Comparison of ENCODE assay signal across 8 cellular contexts in the genomic region with DNA sequence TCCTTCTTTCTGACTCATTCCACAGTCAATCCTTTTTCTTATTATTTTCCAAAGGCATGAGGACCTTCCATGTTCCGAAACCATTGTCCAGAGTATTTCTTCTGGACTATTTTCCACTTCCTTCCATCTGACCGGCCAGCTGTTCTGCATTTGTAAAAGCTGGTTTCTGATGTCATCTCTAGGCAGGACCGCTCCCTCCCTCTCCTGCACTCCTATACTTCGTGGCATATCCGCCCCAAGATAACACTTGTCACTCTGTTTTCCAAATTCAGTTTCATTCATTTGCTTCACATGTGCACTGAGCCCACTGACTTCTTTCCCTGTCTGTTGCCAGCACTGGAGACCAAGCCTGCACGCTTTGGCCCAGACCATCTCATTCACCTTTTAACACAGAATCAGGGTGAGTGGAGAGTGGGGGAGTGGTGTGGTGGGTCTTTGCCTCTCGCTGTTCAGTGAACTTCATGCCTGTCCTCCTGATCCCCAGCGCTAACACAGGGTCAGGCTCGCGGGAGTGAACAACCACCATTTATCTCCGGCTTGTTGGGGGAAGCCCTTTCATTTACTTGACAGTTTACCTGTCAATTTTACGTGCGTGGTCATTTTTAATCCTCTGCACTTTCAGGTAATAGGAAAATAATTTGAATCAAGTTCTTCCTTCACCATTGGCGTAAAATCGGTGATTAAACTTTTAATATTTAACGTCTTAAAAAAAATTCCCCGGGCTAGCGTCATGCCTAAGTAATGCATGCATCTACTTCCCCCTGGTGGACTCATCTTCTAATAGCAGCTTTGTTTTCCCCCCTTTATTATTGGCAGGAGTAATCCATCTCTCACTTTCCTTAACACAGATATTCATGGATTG. TPM values are rescaled to one million over a fixed set of nuclear protein-coding genes. Genes with fewer than 3 reads are reported as not detected.
DNase-seq lines count a peak whose midpoint lies in the region; ATAC-seq and TF ChIP-seq lines count a peak whose summit lies in the region.

No MANE protein-coding gene starts in this region.

- no peak for TF ChIP-seq EP300 in neural cell (conservative IDR thresholded peaks at IDR 0.05; ENCODE audit: poor library complexity, severe bottlenecking)

- H3K27ac Mint-ChIP-seq in T-helper 17 cell, result no peak overlapping the region
- H3K27ac Mint-ChIP-seq in activated T-helper 17 cell treated with anti-CD3 and anti-CD28 coated beads, Interleukin-2, amount 50 U/mL, for 72 hours, result no peak overlapping the region

- H3K79me2 ChIP-seq in neural cell (replicated peaks; ENCODE audit: insufficient read depth, low read length), result no peaks in the 10 kb centered on the region

- H3K4me3 Mint-ChIP-seq in T-helper 17 cell, result no peak overlapping the region
- H3K4me3 Mint-ChIP-seq in activated T-helper 17 cell treated with anti-CD3 and anti-CD28 coated beads, Interleukin-2, amount 50 U/mL, for 72 hours, result no peak overlapping the region

- no peaks in the 10 kb centered on the region for H3K36me3 Mint-ChIP-seq in T-helper 17 cell (ENCODE audit: low read depth)
- H3K36me3 Mint-ChIP-seq in activated T-helper 17 cell treated with anti-CD3 and anti-CD28 coated beads, Interleukin-2, amount 50 U/mL, for 72 hours (ENCODE audit: low read depth), result no peaks in the 10 kb centered on the region

- H3K27me3 ChIP-seq in GM06990 (replicated peaks; ENCODE audit: control insufficient read depth, insufficient read depth, low read length) (no peaks in the 10 kb centered on the region), neural cell (ENCODE audit: insufficient read depth, low read depth, low read length) (no peaks in the 10 kb centered on the region)

- H3K9me3 ChIP-seq in T-helper 17 cell (ENCODE audit: control insufficient read depth, low read length, poor library complexity, severe bottlenecking) (no peaks in the 10 kb centered on the region), neural cell (ENCODE audit: low read length) (no peaks in the 10 kb centered on the region)

- H4K20me1 ChIP-seq in neural cell (ENCODE audit: insufficient read depth), result no peaks in the 10 kb centered on the region

- no peaks in the 10 kb centered on the region for H3K9me2 ChIP-seq in neural cell (ENCODE audit: insufficient read depth, low read length)

- H3K36me3 ChIP-seq in GM06990 (ENCODE audit: control insufficient read depth, insufficient read depth, low read length) (no peaks in the 10 kb centered on the region; the same call in 1 of the 2 replicates), neural cell (ENCODE audit: insufficient read depth, low read length) (no peaks in the 10 kb centered on the region)

- TF ChIP-seq CTCF in GM06990 (IDR thresholded peaks at IDR 0.05; ENCODE audit: insufficient read depth, low read length, poor library complexity, severe bottlenecking) (peak; percentile 68), neural cell (IDR thresholded peaks at IDR 0.05; ENCODE audit: poor library complexity, severe bottlenecking) (peak; percentile 85)

- peak; percentile 89 for TF ChIP-seq RAD21 in neural cell (conservative IDR thresholded peaks at IDR 0.05)

- H3K4me2 ChIP-seq in neural cell (ENCODE audit: low read length), result no peak overlapping the region

- no peaks in the 10 kb centered on the region for H3K27me3 Mint-ChIP-seq in T-helper 17 cell
- H3K27me3 Mint-ChIP-seq in activated T-helper 17 cell treated with anti-CD3 and anti-CD28 coated beads, Interleukin-2, amount 50 U/mL, for 72 hours, result no peaks in the 10 kb centered on the region

- no peaks in the 10 kb centered on the region for H3K9me3 Mint-ChIP-seq in activated T-helper 17 cell treated with anti-CD3 and anti-CD28 coated beads, Interleukin-2, amount 50 U/mL, for 72 hours

- H3K4me3 ChIP-seq in GM06990 (replicated peaks; ENCODE audit: low read depth, low read length) (no peak overlapping the region), neural cell (ENCODE audit: low read length) (no peak overlapping the region)

- H2AFZ ChIP-seq in neural cell (ENCODE audit: low read depth, low read length), result no peak overlapping the region

- H3K9ac ChIP-seq in neural cell (ENCODE audit: low read length), result no peak overlapping the region

- DNase-seq in AG08396 (ENCODE audit: low spot score) (peak; percentile 65), GM06990 (ENCODE audit: extremely low read depth, insufficient read length) (no peak), NCI-H1417 treated with DMSO at 0.1 percent for 48 hours (lab: John Stamatoyannopoulos, UW) (peak; percentile 13), T-helper 17 cell (no peak), fibroblast of the conjunctiva (ENCODE audit: low read depth) (peak; percentile 65)

- ATAC-seq in T-helper 17 cell, result peak; percentile 64
- ATAC-seq in GM19452 (IDR thresholded peaks at IDR 0.05; ENCODE audit: unreplicated experiment), result no peak
- ATAC-seq in activated T-helper 17 cell treated with anti-CD3 and anti-CD28 coated beads, Interleukin-2, amount 50 U/mL, for 72 hours (replicated peaks), result no peak

- H3K4me1 Mint-ChIP-seq in T-helper 17 cell, result peaks cover 4% of the 10 kb centered on the region
- no peaks in the 10 kb centered on the region for H3K4me1 Mint-ChIP-seq in activated T-helper 17 cell treated with anti-CD3 and anti-CD28 coated beads, Interleukin-2, amount 50 U/mL, for 72 hours

- H3F3A ChIP-seq in neural cell (ENCODE audit: insufficient read depth, low read length, poor library complexity, severe bottlenecking), result no peaks in the 10 kb centered on the region

- H3K27ac ChIP-seq in neural cell (ENCODE audit: low read length), result no peak overlapping the region

TF ChIP-seq in neural cell, 6 proteins besides CTCF, POLR2A, EP300 and RAD21:
- TF ChIP-seq SMC3 (conservative IDR thresholded peaks at IDR 0.05; ENCODE audit: poor library complexity), result peak; percentile 86
- no peak for TF ChIP-seq MXI1 (conservative IDR thresholded peaks at IDR 0.05; ENCODE audit: poor library complexity, severe bottlenecking)

RNA-seq across cellular contexts. Expression of gene C12orf75, which starts 52.5 kb away (rescaled TPM):
- total RNA-seq in T-helper 17 cell, result 10 to 100 TPM; 33.2 to 41.3 TPM
- 25.2 and 27.1 TPM in 2 replicates for polyA plus RNA-seq in neural cell
- polyA minus RNA-seq in neural cell, result 11.2 and 11.3 TPM in 2 replicates
- total RNA-seq in activated T-helper 17 cell treated with anti-CD3 and anti-CD28 coated beads, Interleukin-2, amount 50 U/mL, for 72 hours, result 100 to 1,000 TPM in 1 of 2 donors, 10 to 100 TPM in 1; 42.0 to 102 TPM

Comparison
In these comparisons a context has a peak if more than half of its experiments do, and no peak if none do; other contexts are left out.
1. DNase-seq: peak in AG08396 (single experiment), NCI-H1417 treated with DMSO at 0.1 percent for 48 hours (single experiment) and fibroblast of the conjunctiva (single experiment); none in GM06990 (single experiment) and T-helper 17 cell (0 of 3).